ENCODE assay signal across 25 cellular contexts in the genomic region with DNA sequence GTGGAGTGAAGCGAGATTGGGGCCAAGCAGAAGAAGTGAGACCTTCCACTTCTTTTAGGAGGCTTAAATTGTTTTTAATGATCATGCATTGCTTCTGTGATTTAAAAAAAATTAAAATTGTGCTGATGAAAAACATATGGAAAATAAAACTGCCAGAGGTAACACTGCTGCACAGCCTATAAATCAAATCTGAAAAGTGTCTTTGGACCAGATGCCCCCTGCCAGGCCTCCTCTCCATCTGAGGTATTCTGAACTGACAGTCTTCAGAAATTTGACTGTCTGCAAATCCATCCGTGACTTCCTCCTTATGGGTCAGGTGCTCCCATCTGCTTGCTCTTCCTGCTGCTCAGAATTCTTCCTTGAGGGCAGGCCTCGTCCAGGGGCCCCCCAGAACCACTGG.
"Had no signal": no experiment of that assay in that cellular context is flagged by ENCODE, and none has a peak within 500 bp of the region (broad histone marks: within the 10 kb centered on the region; RNA-seq: fewer than 3 reads in every experiment).

No MANE protein-coding gene starts in this region.

- H3K27ac ChIP-seq: left lung, ovary, right atrium auricular region, right lobe of liver, testis, thyroid gland, upper lobe of right lung had no signal

- H3K36me3 ChIP-seq: left lung, ovary, right atrium auricular region, right lobe of liver, thyroid gland, upper lobe of right lung had no signal

- ATAC-seq: left colon; left lung; mucosa of descending colon; naive thymus-derived CD4-positive, alpha-beta T cell; natural killer cell treated with Interleukin-12 subunit alpha and Interleukin-12 subunit beta and Interleukin-15 and Interleukin-18, amount 100 ng/mL, for 72 hours; right lobe of liver; stimulated activated memory B cell treated with anti-CD40 and anti-IgM and Interleukin-4, amounts not matched to agents 10 μg/mL and 1 μg/mL and 100 μg/mL, for 72 hours; stimulated activated naive CD8-positive, alpha-beta T cell treated with anti-CD3 and anti-CD28 coated beads, Interleukin-15, amount 100 ng/mL, for 72 hours; upper lobe of right lung had no signal

- H3K4me2 ChIP-seq: smooth muscle cell had no signal

- H3K4me1 ChIP-seq: left lung, right lobe of liver, testis, thyroid gland, upper lobe of right lung had no signal

- H3K4me3 ChIP-seq: left lung, lung, mucosa of descending colon, ovary, right atrium auricular region, right lobe of liver, smooth muscle cell, testis, thyroid gland, upper lobe of right lung had no signal

- H3K9me3 ChIP-seq: left lung, mucosa of descending colon, ovary, right atrium auricular region, right lobe of liver, testis, thyroid gland, upper lobe of right lung had no signal

- DNase-seq: hippocampal formation; kidney glomerular epithelial cell; left colon; left lung; mesendoderm; midbrain; mucosa of descending colon; naive thymus-derived CD4-positive, alpha-beta T cell; ovary; right lobe of liver; stimulated activated CD4-positive, alpha-beta T cell treated with anti-CD3 and anti-CD28 coated beads, Interleukin-1b, Interleukin-23, amount 100 ng/mL, for 48 hours; stimulated activated CD4-positive, alpha-beta T cell treated with anti-CD3 and anti-CD28 coated beads, Interleukin-2, amount 100 ng/mL, for 48 hours; stimulated activated CD4-positive, alpha-beta T cell treated with anti-CD3 and anti-CD28 coated beads, Interleukin-4, amount 100 ng/mL, for 4 hours; stimulated activated CD8-positive, alpha-beta memory T cell treated with anti-CD3 and anti-CD28 coated beads, Interleukin-4, amount 100 ng/mL, for 48 hours; stimulated activated naive CD4-positive, alpha-beta T cell treated with Interleukin-2 at 50 U/mL for 16 hours; stimulated activated naive CD8-positive, alpha-beta T cell treated with anti-CD3 and anti-CD28 coated beads, Interleukin-15, amount 100 ng/mL, for 72 hours; testis; thyroid gland; trophoblast cell; upper lobe of right lung had no signal

- H3K27me3 ChIP-seq: left lung, ovary, right atrium auricular region, right lobe of liver, testis, thyroid gland, upper lobe of right lung had no signal
